Comparison of ENCODE assay signal across 36 cellular contexts in the genomic region with DNA sequence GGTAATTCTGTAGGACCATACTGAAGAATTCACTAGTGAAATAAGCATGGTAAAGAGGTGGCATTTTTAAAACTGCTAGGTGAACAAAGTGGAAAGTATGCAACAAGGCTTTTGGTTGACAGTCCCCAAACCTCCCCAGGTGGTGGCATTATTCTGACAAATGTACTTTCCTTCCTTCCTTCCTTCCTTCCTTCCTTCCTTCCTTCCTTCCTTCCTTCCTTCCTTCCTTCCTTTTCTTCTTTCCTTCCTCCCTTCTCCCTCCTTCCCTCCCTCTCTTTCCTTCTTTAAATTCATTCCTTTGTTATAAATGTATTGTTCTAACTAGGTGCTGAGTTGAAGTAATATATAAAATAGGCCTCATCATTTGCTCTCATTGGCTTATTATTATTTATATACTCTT.
"Had no signal": no experiment of that assay in that cellular context is flagged by ENCODE, and none has a peak within 500 bp of the region (broad histone marks: within the 10 kb centered on the region; RNA-seq: fewer than 3 reads in every experiment).

No MANE protein-coding gene starts in this region.

- H3K4me1 ChIP-seq: adrenal gland, ascending aorta, body of pancreas, breast epithelium had no signal

- H3K4me3 Mint-ChIP-seq: activated naive CD4-positive, alpha-beta T cell treated with anti-CD3 and anti-CD28 coated beads for 36 hours; activated naive CD4-positive, alpha-beta T cell treated with anti-CD3 and anti-CD28 coated beads, Interleukin-2, amount 10 ng/mL, durations not matched to agents 7 days and 5 days; activated naive CD8-positive, alpha-beta T cell; activated naive CD8-positive, alpha-beta T cell treated with anti-CD3 and anti-CD28 coated beads for 36 hours; activated naive CD8-positive, alpha-beta T cell treated with anti-CD3 and anti-CD28 coated beads, Interleukin-2, amount 10 ng/mL, durations not matched to agents 7 days and 5 days; activated naive CD8-positive, alpha-beta T cell treated with anti-CD3 and anti-CD28 coated beads, Interleukin-2, amount 50 U/mL, for 24 hours; activated T-cell treated with anti-CD3 and anti-CD28 coated beads, Interleukin-2, amount 50 U/mL, for 24 hours; activated T-cell treated with anti-CD3 and anti-CD28 coated beads, Interleukin-2, amount 50 U/mL, for 4 hours; activated T-cell treated with anti-CD3 and anti-CD28 coated beads, Interleukin-2, amount 50 U/mL, for 72 hours; activated T-helper 1 cell treated with anti-CD3 and anti-CD28 coated beads, Interleukin-12 subunit alpha, Interleukin-12 subunit beta, Interleukin-2, Interleukin-4 antibody, amounts not matched to agents 30 ng/mL and 10 ng/mL and 1 ng/mL, durations not matched to agents 14 hours and 24 hours and 36 hours; activated T-helper 17 cell treated with anti-CD3 and anti-CD28 coated beads, Interleukin-2, amount 50 U/mL, for 72 hours; brain; central memory CD8-positive, alpha-beta T cell had no signal

- ATAC-seq: activated naive CD4-positive, alpha-beta T cell treated with anti-CD3 and anti-CD28 coated beads, Interleukin-2, amount 50 U/mL, for 72 hours; activated naive CD8-positive, alpha-beta T cell treated with anti-CD3 and anti-CD28 coated beads, Interleukin-2, amount 50 U/mL, for 24 hours; activated T-cell treated with anti-CD3 and anti-CD28 coated beads, Interleukin-2, amount 50 U/mL, for 4 hours; activated T-cell treated with anti-CD3 and anti-CD28 coated beads, Interleukin-2, amount 50 U/mL, for 72 hours; activated T-helper 17 cell treated with anti-CD3 and anti-CD28 coated beads, Interleukin-2, amount 50 U/mL, for 72 hours; body of pancreas had no signal

- H3K9me3 ChIP-seq: adrenal gland, ascending aorta, body of pancreas, breast epithelium had no signal

- H3K4me1 Mint-ChIP-seq: activated naive CD4-positive, alpha-beta T cell treated with anti-CD3 and anti-CD28 coated beads, Interleukin-2, amount 10 ng/mL, durations not matched to agents 7 days and 5 days; activated naive CD8-positive, alpha-beta T cell treated with anti-CD3 and anti-CD28 coated beads for 36 hours; activated naive CD8-positive, alpha-beta T cell treated with anti-CD3 and anti-CD28 coated beads, Interleukin-2, amount 10 ng/mL, durations not matched to agents 7 days and 5 days; activated naive CD8-positive, alpha-beta T cell treated with anti-CD3 and anti-CD28 coated beads, Interleukin-2, amount 50 U/mL, for 24 hours; activated T-helper 17 cell treated with anti-CD3 and anti-CD28 coated beads, Interleukin-2, amount 50 U/mL, for 72 hours; central memory CD8-positive, alpha-beta T cell had no signal

- H3K36me3 ChIP-seq: adrenal gland, ascending aorta, brain microvascular endothelial cell, breast epithelium, cardiac muscle cell had no signal

- DNase-seq: activated effector memory CD4-positive, alpha-beta T cell treated with anti-CD3 and anti-CD28 coated beads, Interleukin-2, amount 50 U/mL, for 16 hours; activated effector memory CD4-positive, alpha-beta T cell treated with Interleukin-2 at 50 U/mL for 16 hours; activated gamma-delta T cell; activated gamma-delta T cell treated with Interleukin-2 at 50 U/mL for 16 hours; activated naive CD4-positive, alpha-beta T cell; activated naive CD4-positive, alpha-beta T cell treated with anti-CD3 and anti-CD28 coated beads for 36 hours; activated naive CD4-positive, alpha-beta T cell treated with anti-CD3 and anti-CD28 coated beads, Interleukin-2, amount 10 ng/mL, durations not matched to agents 7 days and 5 days; activated naive CD4-positive, alpha-beta T cell treated with anti-CD3 and anti-CD28 coated beads, Interleukin-2, amount 50 U/mL, for 16 hours; activated naive CD8-positive, alpha-beta T cell treated with anti-CD3 and anti-CD28 coated beads for 36 hours; activated naive CD8-positive, alpha-beta T cell treated with anti-CD3 and anti-CD28 coated beads, Interleukin-2, amount 10 ng/mL, durations not matched to agents 7 days and 5 days; activated naive CD8-positive, alpha-beta T cell treated with anti-CD3 and anti-CD28 coated beads, Interleukin-2, amount 50 U/mL, for 24 hours; activated T-cell treated with anti-CD3 and anti-CD28 coated beads for 4 hours; activated T-cell treated with anti-CD3 and anti-CD28 coated beads, Interleukin-2, amount 50 U/mL, for 1 hour; activated T-cell treated with anti-CD3 and anti-CD28 coated beads, Interleukin-2, amount 50 U/mL, for 24 hours; activated T-cell treated with anti-CD3 and anti-CD28 coated beads, Interleukin-2, amount 50 U/mL, for 4 hours; activated T-cell treated with anti-CD3 and anti-CD28 coated beads, Interleukin-2, amount 50 U/mL, for 48 hours; activated T-cell treated with anti-CD3 and anti-CD28 coated beads, Interleukin-2, amount 50 U/mL, for 72 hours; adrenal gland; amniotic stem cell; amygdala; anterior cingulate cortex; aorta; body of pancreas; brain microvascular endothelial cell; caudate nucleus; cerebellar nuclear complex had no signal

- H3K36me3 Mint-ChIP-seq: activated naive CD4-positive, alpha-beta T cell treated with anti-CD3 and anti-CD28 coated beads, Interleukin-2, amount 10 ng/mL, durations not matched to agents 7 days and 5 days; activated naive CD4-positive, alpha-beta T cell treated with anti-CD3 and anti-CD28 coated beads, Interleukin-2, amount 50 U/mL, for 72 hours; activated naive CD8-positive, alpha-beta T cell; activated naive CD8-positive, alpha-beta T cell treated with anti-CD3 and anti-CD28 coated beads for 36 hours; activated naive CD8-positive, alpha-beta T cell treated with anti-CD3 and anti-CD28 coated beads, Interleukin-2, amount 10 ng/mL, durations not matched to agents 7 days and 5 days; brain had no signal

- H3K9me3 Mint-ChIP-seq: activated naive CD8-positive, alpha-beta T cell treated with anti-CD3 and anti-CD28 coated beads for 36 hours; activated naive CD8-positive, alpha-beta T cell treated with anti-CD3 and anti-CD28 coated beads, Interleukin-2, amount 10 ng/mL, durations not matched to agents 7 days and 5 days had no signal

- H3K27ac Mint-ChIP-seq: activated naive CD4-positive, alpha-beta T cell treated with anti-CD3 and anti-CD28 coated beads for 36 hours; activated naive CD4-positive, alpha-beta T cell treated with anti-CD3 and anti-CD28 coated beads, Interleukin-2, amount 10 ng/mL, durations not matched to agents 7 days and 5 days; activated naive CD4-positive, alpha-beta T cell treated with anti-CD3 and anti-CD28 coated beads, Interleukin-2, amount 50 U/mL, for 72 hours; activated naive CD8-positive, alpha-beta T cell; activated naive CD8-positive, alpha-beta T cell treated with anti-CD3 and anti-CD28 coated beads for 36 hours; activated naive CD8-positive, alpha-beta T cell treated with anti-CD3 and anti-CD28 coated beads, Interleukin-2, amount 10 ng/mL, durations not matched to agents 7 days and 5 days; activated naive CD8-positive, alpha-beta T cell treated with anti-CD3 and anti-CD28 coated beads, Interleukin-2, amount 50 U/mL, for 24 hours; activated T-cell treated with anti-CD3 and anti-CD28 coated beads, Interleukin-2, amount 50 U/mL, for 24 hours; activated T-cell treated with anti-CD3 and anti-CD28 coated beads, Interleukin-2, amount 50 U/mL, for 72 hours; activated T-helper 1 cell treated with anti-CD3 and anti-CD28 coated beads, Interleukin-12 subunit alpha, Interleukin-12 subunit beta, Interleukin-2, Interleukin-4 antibody, amounts not matched to agents 30 ng/mL and 10 ng/mL and 1 ng/mL, durations not matched to agents 14 hours and 24 hours and 36 hours; activated T-helper 17 cell treated with anti-CD3 and anti-CD28 coated beads, Interleukin-2, amount 50 U/mL, for 72 hours; activated T-helper 2 cell treated with anti-CD3 and anti-CD28 coated beads, Interferon-gamma antibody, Interleukin-2, Interleukin-4, amounts not matched to agents 10 μg/mL and 5 μg/mL and 100 μg/mL, durations not matched to agents 14 hours and 24 hours and 36 hours; brain had no signal

- H3K27me3 Mint-ChIP-seq: activated naive CD4-positive, alpha-beta T cell treated with anti-CD3 and anti-CD28 coated beads, Interleukin-2, amount 10 ng/mL, durations not matched to agents 7 days and 5 days; activated naive CD8-positive, alpha-beta T cell; activated naive CD8-positive, alpha-beta T cell treated with anti-CD3 and anti-CD28 coated beads for 36 hours; activated naive CD8-positive, alpha-beta T cell treated with anti-CD3 and anti-CD28 coated beads, Interleukin-2, amount 10 ng/mL, durations not matched to agents 7 days and 5 days; activated naive CD8-positive, alpha-beta T cell treated with anti-CD3 and anti-CD28 coated beads, Interleukin-2, amount 50 U/mL, for 24 hours; activated T-cell treated with anti-CD3 and anti-CD28 coated beads, Interleukin-2, amount 50 U/mL, for 24 hours; activated T-helper 17 cell treated with anti-CD3 and anti-CD28 coated beads, Interleukin-2, amount 50 U/mL, for 72 hours; central memory CD8-positive, alpha-beta T cell had no signal

- H3K27me3 ChIP-seq: adrenal gland, ascending aorta, body of pancreas, brain microvascular endothelial cell, breast epithelium, cardiac muscle cell had no signal

- H3K27ac ChIP-seq: adrenal gland, ascending aorta, body of pancreas, brain microvascular endothelial cell, breast epithelium, cardiac muscle cell had no signal

- H3K4me3 ChIP-seq: adrenal gland, ascending aorta, body of pancreas, breast epithelium, cardiac muscle cell had no signal
